1 cellular context compared by ENCODE assay signal in genomic region chr10:42638053-42638820, GRCh38.
TF ChIP-seq lines count a peak whose summit lies in the region.

Gene ZNF33B, minus strand, starts transcription at chr10:42638570. Its CDS starts 1,642 bp downstream, at chr10:42636928.

TF ChIP-seq in GM12878, 131 proteins besides CTCF, POLR2A, EP300 and RAD21 (continued from another document):
- TF ChIP-seq KDM1A (IDR thresholded peaks at IDR 0.05; ENCODE audit: borderline replicate concordance), result no peak
- TF ChIP-seq ATF7 (IDR thresholded peaks at IDR 0.05; ENCODE audit: low read depth), result 0 out of 2 replicates have a peak, but pooled peaks have one; percentile 40
- no peak for TF ChIP-seq NFYA (IDR thresholded peaks at IDR 0.05; ENCODE audit: borderline replicate concordance, low read depth, low read length)
- TF ChIP-seq TCF12 (IDR thresholded peaks at IDR 0.05; ENCODE audit: low read depth, low read length), result peak; percentile 15; the same call in 1 of the 2 replicates
- peak; percentile 43; the same call in 1 of the 2 replicates for TF ChIP-seq HCFC1 (IDR thresholded peaks at IDR 0.05; ENCODE audit: low read length)
- peak; percentile 58 for TF ChIP-seq POLR2AphosphoS2 (IDR thresholded peaks at IDR 0.05; ENCODE audit: low read depth, low read length)
- TF ChIP-seq GATAD2B (conservative IDR thresholded peaks at IDR 0.05; ENCODE audit: low read depth), result peak; percentile 65; the same call in 1 of the 2 replicates
- no peak for TF ChIP-seq GABPA (IDR thresholded peaks at IDR 0.05; ENCODE audit: low read depth)
- no peak for TF ChIP-seq HDAC2 (IDR thresholded peaks at IDR 0.05)
- TF ChIP-seq ZNF622 (IDR thresholded peaks at IDR 0.05), result no peak
- peak; percentile 92 for TF ChIP-seq PML (IDR thresholded peaks at IDR 0.05; ENCODE audit: low read length)
- peak; percentile 67 for TF ChIP-seq FOXK2 (IDR thresholded peaks at IDR 0.05)
- TF ChIP-seq POU2F2 (IDR thresholded peaks at IDR 0.05; ENCODE audit: borderline replicate concordance, low read depth, low read length), result peak; percentile 34; the same call in 1 of the 3 replicates
- no peak for TF ChIP-seq ZNF24 (IDR thresholded peaks at IDR 0.05)
- no peak for TF ChIP-seq CHD4 (IDR thresholded peaks at IDR 0.05)
- 0 out of 2 replicates have a peak, but pooled peaks have one; percentile 36 for TF ChIP-seq ZNF207 (IDR thresholded peaks at IDR 0.05; ENCODE audit: borderline replicate concordance)
- peak; percentile 58 for TF ChIP-seq SMAD5 (IDR thresholded peaks at IDR 0.05; ENCODE audit: low read depth)
- TF ChIP-seq NBN (IDR thresholded peaks at IDR 0.05), result peak; percentile 66; the same call in 1 of the 2 replicates
- no peak; the same call in 1 of the 2 replicates for TF ChIP-seq CBX5 (IDR thresholded peaks at IDR 0.05; ENCODE audit: low read depth)
- TF ChIP-seq RBBP5 (conservative IDR thresholded peaks at IDR 0.05), result no peak
- 0 out of 2 replicates have a peak, but pooled peaks have one; percentile 30 for TF ChIP-seq SIN3A (IDR thresholded peaks at IDR 0.05; ENCODE audit: low read depth, low read length)
- TF ChIP-seq BRCA1 (IDR thresholded peaks at IDR 0.05; ENCODE audit: low read depth, low read length), result no peak
- peak; percentile 82 for TF ChIP-seq EED (IDR thresholded peaks at IDR 0.05; ENCODE audit: low read depth)
- peak; percentile 81 to 82 for TF ChIP-seq IKZF2 (IDR thresholded peaks at IDR 0.05)
- TF ChIP-seq SPI1 (IDR thresholded peaks at IDR 0.05; ENCODE audit: borderline replicate concordance, insufficient read depth, low read depth, low read length), result no peak; the same call in 1 of the 2 replicates
- TF ChIP-seq TBL1XR1 (IDR thresholded peaks at IDR 0.05; ENCODE audit: low read depth, low read length), result no peak
- TF ChIP-seq, protein P1, sequence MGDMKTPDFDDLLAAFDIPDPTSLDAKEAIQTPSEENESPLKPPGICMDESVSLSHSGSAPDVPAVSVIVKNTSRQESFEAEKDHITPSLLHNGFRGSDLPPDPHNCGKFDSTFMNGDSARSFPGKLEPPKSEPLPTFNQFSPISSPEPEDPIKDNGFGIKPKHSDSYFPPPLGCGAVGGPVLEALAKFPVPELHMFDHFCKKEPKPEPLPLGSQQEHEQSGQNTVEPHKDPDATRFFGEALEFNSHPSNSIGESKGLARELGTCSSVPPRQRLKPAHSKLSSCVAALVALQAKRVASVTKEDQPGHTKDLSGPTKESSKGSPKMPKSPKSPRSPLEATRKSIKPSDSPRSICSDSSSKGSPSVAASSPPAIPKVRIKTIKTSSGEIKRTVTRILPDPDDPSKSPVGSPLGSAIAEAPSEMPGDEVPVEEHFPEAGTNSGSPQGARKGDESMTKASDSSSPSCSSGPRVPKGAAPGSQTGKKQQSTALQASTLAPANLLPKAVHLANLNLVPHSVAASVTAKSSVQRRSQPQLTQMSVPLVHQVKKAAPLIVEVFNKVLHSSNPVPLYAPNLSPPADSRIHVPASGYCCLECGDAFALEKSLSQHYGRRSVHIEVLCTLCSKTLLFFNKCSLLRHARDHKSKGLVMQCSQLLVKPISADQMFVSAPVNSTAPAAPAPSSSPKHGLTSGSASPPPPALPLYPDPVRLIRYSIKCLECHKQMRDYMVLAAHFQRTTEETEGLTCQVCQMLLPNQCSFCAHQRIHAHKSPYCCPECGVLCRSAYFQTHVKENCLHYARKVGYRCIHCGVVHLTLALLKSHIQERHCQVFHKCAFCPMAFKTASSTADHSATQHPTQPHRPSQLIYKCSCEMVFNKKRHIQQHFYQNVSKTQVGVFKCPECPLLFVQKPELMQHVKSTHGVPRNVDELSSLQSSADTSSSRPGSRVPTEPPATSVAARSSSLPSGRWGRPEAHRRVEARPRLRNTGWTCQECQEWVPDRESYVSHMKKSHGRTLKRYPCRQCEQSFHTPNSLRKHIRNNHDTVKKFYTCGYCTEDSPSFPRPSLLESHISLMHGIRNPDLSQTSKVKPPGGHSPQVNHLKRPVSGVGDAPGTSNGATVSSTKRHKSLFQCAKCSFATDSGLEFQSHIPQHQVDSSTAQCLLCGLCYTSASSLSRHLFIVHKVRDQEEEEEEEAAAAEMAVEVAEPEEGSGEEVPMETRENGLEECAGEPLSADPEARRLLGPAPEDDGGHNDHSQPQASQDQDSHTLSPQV (IDR thresholded peaks at IDR 0.05), result no peak
- no peak for TF ChIP-seq HDAC6 (IDR thresholded peaks at IDR 0.05; ENCODE audit: unreplicated experiment)
- TF ChIP-seq, protein P2, sequence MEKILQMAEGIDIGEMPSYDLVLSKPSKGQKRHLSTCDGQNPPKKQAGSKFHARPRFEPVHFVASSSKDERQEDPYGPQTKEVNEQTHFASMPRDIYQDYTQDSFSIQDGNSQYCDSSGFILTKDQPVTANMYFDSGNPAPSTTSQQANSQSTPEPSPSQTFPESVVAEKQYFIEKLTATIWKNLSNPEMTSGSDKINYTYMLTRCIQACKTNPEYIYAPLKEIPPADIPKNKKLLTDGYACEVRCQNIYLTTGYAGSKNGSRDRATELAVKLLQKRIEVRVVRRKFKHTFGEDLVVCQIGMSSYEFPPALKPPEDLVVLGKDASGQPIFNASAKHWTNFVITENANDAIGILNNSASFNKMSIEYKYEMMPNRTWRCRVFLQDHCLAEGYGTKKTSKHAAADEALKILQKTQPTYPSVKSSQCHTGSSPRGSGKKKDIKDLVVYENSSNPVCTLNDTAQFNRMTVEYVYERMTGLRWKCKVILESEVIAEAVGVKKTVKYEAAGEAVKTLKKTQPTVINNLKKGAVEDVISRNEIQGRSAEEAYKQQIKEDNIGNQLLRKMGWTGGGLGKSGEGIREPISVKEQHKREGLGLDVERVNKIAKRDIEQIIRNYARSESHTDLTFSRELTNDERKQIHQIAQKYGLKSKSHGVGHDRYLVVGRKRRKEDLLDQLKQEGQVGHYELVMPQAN (conservative IDR thresholded peaks at IDR 0.05), result 0 out of 2 replicates have a peak, but pooled peaks have one; percentile 19
- TF ChIP-seq, protein P3, sequence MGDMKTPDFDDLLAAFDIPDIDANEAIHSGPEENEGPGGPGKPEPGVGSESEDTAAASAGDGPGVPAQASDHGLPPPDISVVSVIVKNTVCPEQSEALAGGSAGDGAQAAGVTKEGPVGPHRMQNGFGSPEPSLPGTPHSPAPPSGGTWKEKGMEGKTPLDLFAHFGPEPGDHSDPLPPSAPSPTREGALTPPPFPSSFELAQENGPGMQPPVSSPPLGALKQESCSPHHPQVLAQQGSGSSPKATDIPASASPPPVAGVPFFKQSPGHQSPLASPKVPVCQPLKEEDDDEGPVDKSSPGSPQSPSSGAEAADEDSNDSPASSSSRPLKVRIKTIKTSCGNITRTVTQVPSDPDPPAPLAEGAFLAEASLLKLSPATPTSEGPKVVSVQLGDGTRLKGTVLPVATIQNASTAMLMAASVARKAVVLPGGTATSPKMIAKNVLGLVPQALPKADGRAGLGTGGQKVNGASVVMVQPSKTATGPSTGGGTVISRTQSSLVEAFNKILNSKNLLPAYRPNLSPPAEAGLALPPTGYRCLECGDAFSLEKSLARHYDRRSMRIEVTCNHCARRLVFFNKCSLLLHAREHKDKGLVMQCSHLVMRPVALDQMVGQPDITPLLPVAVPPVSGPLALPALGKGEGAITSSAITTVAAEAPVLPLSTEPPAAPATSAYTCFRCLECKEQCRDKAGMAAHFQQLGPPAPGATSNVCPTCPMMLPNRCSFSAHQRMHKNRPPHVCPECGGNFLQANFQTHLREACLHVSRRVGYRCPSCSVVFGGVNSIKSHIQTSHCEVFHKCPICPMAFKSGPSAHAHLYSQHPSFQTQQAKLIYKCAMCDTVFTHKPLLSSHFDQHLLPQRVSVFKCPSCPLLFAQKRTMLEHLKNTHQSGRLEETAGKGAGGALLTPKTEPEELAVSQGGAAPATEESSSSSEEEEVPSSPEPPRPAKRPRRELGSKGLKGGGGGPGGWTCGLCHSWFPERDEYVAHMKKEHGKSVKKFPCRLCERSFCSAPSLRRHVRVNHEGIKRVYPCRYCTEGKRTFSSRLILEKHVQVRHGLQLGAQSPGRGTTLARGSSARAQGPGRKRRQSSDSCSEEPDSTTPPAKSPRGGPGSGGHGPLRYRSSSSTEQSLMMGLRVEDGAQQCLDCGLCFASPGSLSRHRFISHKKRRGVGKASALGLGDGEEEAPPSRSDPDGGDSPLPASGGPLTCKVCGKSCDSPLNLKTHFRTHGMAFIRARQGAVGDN (IDR thresholded peaks at IDR 0.05), result peak; percentile 84; the same call in 1 of the 2 replicates
- TF ChIP-seq, protein P4, sequence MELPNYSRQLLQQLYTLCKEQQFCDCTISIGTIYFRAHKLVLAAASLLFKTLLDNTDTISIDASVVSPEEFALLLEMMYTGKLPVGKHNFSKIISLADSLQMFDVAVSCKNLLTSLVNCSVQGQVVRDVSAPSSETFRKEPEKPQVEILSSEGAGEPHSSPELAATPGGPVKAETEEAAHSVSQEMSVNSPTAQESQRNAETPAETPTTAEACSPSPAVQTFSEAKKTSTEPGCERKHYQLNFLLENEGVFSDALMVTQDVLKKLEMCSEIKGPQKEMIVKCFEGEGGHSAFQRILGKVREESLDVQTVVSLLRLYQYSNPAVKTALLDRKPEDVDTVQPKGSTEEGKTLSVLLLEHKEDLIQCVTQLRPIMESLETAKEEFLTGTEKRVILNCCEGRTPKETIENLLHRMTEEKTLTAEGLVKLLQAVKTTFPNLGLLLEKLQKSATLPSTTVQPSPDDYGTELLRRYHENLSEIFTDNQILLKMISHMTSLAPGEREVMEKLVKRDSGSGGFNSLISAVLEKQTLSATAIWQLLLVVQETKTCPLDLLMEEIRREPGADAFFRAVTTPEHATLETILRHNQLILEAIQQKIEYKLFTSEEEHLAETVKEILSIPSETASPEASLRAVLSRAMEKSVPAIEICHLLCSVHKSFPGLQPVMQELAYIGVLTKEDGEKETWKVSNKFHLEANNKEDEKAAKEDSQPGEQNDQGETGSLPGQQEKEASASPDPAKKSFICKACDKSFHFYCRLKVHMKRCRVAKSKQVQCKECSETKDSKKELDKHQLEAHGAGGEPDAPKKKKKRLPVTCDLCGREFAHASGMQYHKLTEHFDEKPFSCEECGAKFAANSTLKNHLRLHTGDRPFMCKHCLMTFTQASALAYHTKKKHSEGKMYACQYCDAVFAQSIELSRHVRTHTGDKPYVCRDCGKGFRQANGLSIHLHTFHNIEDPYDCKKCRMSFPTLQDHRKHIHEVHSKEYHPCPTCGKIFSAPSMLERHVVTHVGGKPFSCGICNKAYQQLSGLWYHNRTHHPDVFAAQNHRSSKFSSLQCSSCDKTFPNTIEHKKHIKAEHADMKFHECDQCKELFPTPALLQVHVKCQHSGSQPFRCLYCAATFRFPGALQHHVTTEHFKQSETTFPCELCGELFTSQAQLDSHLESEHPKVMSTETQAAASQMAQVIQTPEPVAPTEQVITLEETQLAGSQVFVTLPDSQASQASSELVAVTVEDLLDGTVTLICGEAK (IDR thresholded peaks at IDR 0.05; ENCODE audit: borderline replicate concordance), result no peak; the same call in 1 of the 2 replicates
- TF ChIP-seq, protein P5, sequence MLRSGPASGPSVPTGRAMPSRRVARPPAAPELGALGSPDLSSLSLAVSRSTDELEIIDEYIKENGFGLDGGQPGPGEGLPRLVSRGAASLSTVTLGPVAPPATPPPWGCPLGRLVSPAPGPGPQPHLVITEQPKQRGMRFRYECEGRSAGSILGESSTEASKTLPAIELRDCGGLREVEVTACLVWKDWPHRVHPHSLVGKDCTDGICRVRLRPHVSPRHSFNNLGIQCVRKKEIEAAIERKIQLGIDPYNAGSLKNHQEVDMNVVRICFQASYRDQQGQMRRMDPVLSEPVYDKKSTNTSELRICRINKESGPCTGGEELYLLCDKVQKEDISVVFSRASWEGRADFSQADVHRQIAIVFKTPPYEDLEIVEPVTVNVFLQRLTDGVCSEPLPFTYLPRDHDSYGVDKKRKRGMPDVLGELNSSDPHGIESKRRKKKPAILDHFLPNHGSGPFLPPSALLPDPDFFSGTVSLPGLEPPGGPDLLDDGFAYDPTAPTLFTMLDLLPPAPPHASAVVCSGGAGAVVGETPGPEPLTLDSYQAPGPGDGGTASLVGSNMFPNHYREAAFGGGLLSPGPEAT (IDR thresholded peaks at IDR 0.05; ENCODE audit: low read depth), result peak; percentile 71
- TF ChIP-seq RB1 (IDR thresholded peaks at IDR 0.05; ENCODE audit: borderline replicate concordance), result no peak
- TF ChIP-seq MXI1 (IDR thresholded peaks at IDR 0.05; ENCODE audit: low read depth, low read length), result no peak; the same call in 1 of the 2 replicates
- peak; percentile 49; the same call in 1 of the 2 replicates for TF ChIP-seq PAX5 (IDR thresholded peaks at IDR 0.05; ENCODE audit: borderline replicate concordance, low read depth, low read length)
- TF ChIP-seq IRF5 (IDR thresholded peaks at IDR 0.05; ENCODE audit: borderline replicate concordance), result no peak
- no peak for TF ChIP-seq RELA (IDR thresholded peaks at IDR 0.05; ENCODE audit: borderline replicate concordance, partially characterized antibody)
- TF ChIP-seq TCF7 (IDR thresholded peaks at IDR 0.05; ENCODE audit: borderline replicate concordance), result no peak
- TF ChIP-seq, protein P6, sequence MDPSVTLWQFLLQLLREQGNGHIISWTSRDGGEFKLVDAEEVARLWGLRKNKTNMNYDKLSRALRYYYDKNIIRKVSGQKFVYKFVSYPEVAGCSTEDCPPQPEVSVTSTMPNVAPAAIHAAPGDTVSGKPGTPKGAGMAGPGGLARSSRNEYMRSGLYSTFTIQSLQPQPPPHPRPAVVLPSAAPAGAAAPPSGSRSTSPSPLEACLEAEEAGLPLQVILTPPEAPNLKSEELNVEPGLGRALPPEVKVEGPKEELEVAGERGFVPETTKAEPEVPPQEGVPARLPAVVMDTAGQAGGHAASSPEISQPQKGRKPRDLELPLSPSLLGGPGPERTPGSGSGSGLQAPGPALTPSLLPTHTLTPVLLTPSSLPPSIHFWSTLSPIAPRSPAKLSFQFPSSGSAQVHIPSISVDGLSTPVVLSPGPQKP (IDR thresholded peaks at IDR 0.05; ENCODE audit: low read depth, low read length), result 0 out of 2 replicates have a peak, but pooled peaks have one; percentile 28
- 0 out of 2 replicates have a peak, but pooled peaks have one; percentile 19 for TF ChIP-seq CREB1 (IDR thresholded peaks at IDR 0.05; ENCODE audit: low read depth)
- peak; percentile 20; the same call in 1 of the 2 replicates for TF ChIP-seq MAX (IDR thresholded peaks at IDR 0.05; ENCODE audit: low read depth, low read length)
- TF ChIP-seq SUPT20H (IDR thresholded peaks at IDR 0.05; ENCODE audit: borderline replicate concordance, control insufficient read depth, low read depth, low read length), result no peak
- peak; percentile 80; the same call in 1 of the 2 replicates for TF ChIP-seq HDGF (IDR thresholded peaks at IDR 0.05)
TF ChIP-seq in GM12878: peak in this region for 33.
